ENCODE assay signal across 1 cellular context in genomic region chr6:112879920-112880413, GRCh38.
A peak's percentile ranks its signal among the peaks of the same experiment; 100 is the strongest.
TF ChIP-seq lines count a peak whose summit lies in the region.

No MANE protein-coding gene starts in this region.

TF ChIP-seq in K562, 482 proteins besides CTCF, POLR2A, EP300 and RAD21 (continued from another document):
- TF ChIP-seq MAZ (CRISPR knock-in tag; conservative IDR thresholded peaks at IDR 0.05 in 1 of 2, IDR thresholded peaks at IDR 0.05 in 1 of 2), result peak; percentile 92 to 97
- TF ChIP-seq YY1 (IDR thresholded peaks at IDR 0.05; ENCODE audit: borderline replicate concordance in 1 of 3, control insufficient read depth in 1 of 3, extremely low read depth in 1 of 3, insufficient read depth in 3 of 3, insufficient read length in 1 of 3, insufficient replicate concordance in 2 of 3, low read depth in 1 of 3, low read length in 2 of 3), result peak in 1 of 3 experiments; percentile 42
- TF ChIP-seq ZNF561 (CRISPR knock-in tag; conservative IDR thresholded peaks at IDR 0.05), result no peak
- TF ChIP-seq ZNF445 (CRISPR knock-in tag; IDR thresholded peaks at IDR 0.05; ENCODE audit: low read depth), result no peak
- TF ChIP-seq SIX5 (IDR thresholded peaks at IDR 0.05; ENCODE audit: borderline replicate concordance in 1 of 2, insufficient read depth in 1 of 2, low read depth in 1 of 2, low read length in 2 of 2), result no peak
- TF ChIP-seq ILK (tag; IDR thresholded peaks at IDR 0.05; ENCODE audit: borderline replicate concordance, low read depth), result no peak
- TF ChIP-seq ZNF12 (CRISPR knock-in tag; IDR thresholded peaks at IDR 0.05), result 0 out of 2 replicates have a peak, but pooled peaks have one; percentile 56
- no peak for TF ChIP-seq YBX1 (IDR thresholded peaks at IDR 0.05)
- no peak for TF ChIP-seq TFE3 (CRISPR knock-in tag; IDR thresholded peaks at IDR 0.05)
- peak; percentile 58; the same call in 1 of the 2 replicates for TF ChIP-seq MYC (IDR thresholded peaks at IDR 0.05; ENCODE audit: low read depth, low read length)
- TF ChIP-seq MYC (CRISPR knock-in tag; IDR thresholded peaks at IDR 0.05; ENCODE audit: borderline replicate concordance, low read depth), result no peak
- no peak for TF ChIP-seq C11orf30 (IDR thresholded peaks at IDR 0.05; ENCODE audit: low read depth)
- TF ChIP-seq DIDO1 (tag; IDR thresholded peaks at IDR 0.05; ENCODE audit: low read depth), result no peak
- TF ChIP-seq CREM (IDR thresholded peaks at IDR 0.05; ENCODE audit: low read depth), result peak; percentile 60; the same call in 1 of the 2 replicates
- no peak for TF ChIP-seq ZNF551 (CRISPR knock-in tag; IDR thresholded peaks at IDR 0.05)
- no peak for TF ChIP-seq ZNF224 (CRISPR knock-in tag; IDR thresholded peaks at IDR 0.05)
- TF ChIP-seq GATA2 (CRISPR knock-in tag; IDR thresholded peaks at IDR 0.05), result peak; percentile 61; the same call in 1 of the 2 replicates
- TF ChIP-seq ZNF584 (CRISPR knock-in tag; IDR thresholded peaks at IDR 0.05; ENCODE audit: low read depth), result no peak
- no peak for TF ChIP-seq PREB (CRISPR knock-in tag; IDR thresholded peaks at IDR 0.05)
- TF ChIP-seq TCF15 (CRISPR knock-in tag; IDR thresholded peaks at IDR 0.05), result no peak
- TF ChIP-seq NFYB (IDR thresholded peaks at IDR 0.05; ENCODE audit: extremely low read depth, insufficient read length), result no peak
- TF ChIP-seq RBM15 (IDR thresholded peaks at IDR 0.05; ENCODE audit: insufficient read depth, low read length), result no peak
- TF ChIP-seq KLF10 (CRISPR knock-in tag; IDR thresholded peaks at IDR 0.05), result no peak
- peak; percentile 41; the same call in 1 of the 2 replicates for TF ChIP-seq TRIM28 (IDR thresholded peaks at IDR 0.05)
- TF ChIP-seq THAP7 (CRISPR knock-in tag; IDR thresholded peaks at IDR 0.05), result no peak
- no peak for TF ChIP-seq ZBTB1 (CRISPR knock-in tag; IDR thresholded peaks at IDR 0.05; ENCODE audit: borderline replicate concordance, low read depth)
- no peak for TF ChIP-seq ZNF77 (CRISPR knock-in tag; IDR thresholded peaks at IDR 0.05)
- TF ChIP-seq TGIF2 (CRISPR knock-in tag; IDR thresholded peaks at IDR 0.05), result no peak
- TF ChIP-seq ZNF764 (CRISPR knock-in tag; IDR thresholded peaks at IDR 0.05; ENCODE audit: low read depth), result no peak
- TF ChIP-seq RBM22 (IDR thresholded peaks at IDR 0.05; ENCODE audit: low read depth, low read length, poor library complexity, severe bottlenecking), result no peak
- no peak for TF ChIP-seq POLR3A (IDR thresholded peaks at IDR 0.05; ENCODE audit: borderline replicate concordance, extremely low read depth, insufficient read depth, insufficient read length)
- no peak for TF ChIP-seq FOXP1 (CRISPR knock-in tag; IDR thresholded peaks at IDR 0.05)
- TF ChIP-seq PML (IDR thresholded peaks at IDR 0.05; ENCODE audit: low read length), result no peak
- TF ChIP-seq ELF1 (tag; IDR thresholded peaks at IDR 0.05), result no peak
- 0 out of 2 replicates have a peak, but pooled peaks have one; percentile 16 for TF ChIP-seq SP1 (CRISPR knock-in tag; IDR thresholded peaks at IDR 0.05)
- TF ChIP-seq CCNT2 (IDR thresholded peaks at IDR 0.05; ENCODE audit: borderline replicate concordance, extremely low read depth, insufficient read length, low read depth, low read length), result peak; percentile 70
- no peak for TF ChIP-seq THRAP3 (IDR thresholded peaks at IDR 0.05; ENCODE audit: borderline replicate concordance)
- TF ChIP-seq SRSF3 (IDR thresholded peaks at IDR 0.05; ENCODE audit: insufficient read depth, low read length), result no peak
- TF ChIP-seq ELK1 (CRISPR knock-in tag; IDR thresholded peaks at IDR 0.05), result no peak
- no peak for TF ChIP-seq ETV6 (IDR thresholded peaks at IDR 0.05; ENCODE audit: borderline replicate concordance in 1 of 2, low read depth in 2 of 2, low read length in 1 of 2)
- TF ChIP-seq ETV6 (CRISPR knock-in tag; IDR thresholded peaks at IDR 0.05; ENCODE audit: borderline replicate concordance), result no peak
- no peak; the same call in 1 of the 2 replicates for TF ChIP-seq STAG1 (CRISPR knock-in tag; IDR thresholded peaks at IDR 0.05; ENCODE audit: borderline replicate concordance)
- TF ChIP-seq STAT5B (CRISPR knock-in tag; IDR thresholded peaks at IDR 0.05), result no peak
- TF ChIP-seq RBBP5 (IDR thresholded peaks at IDR 0.05; ENCODE audit: borderline replicate concordance, insufficient read depth, low read length, poor library complexity, severe bottlenecking), result peak; percentile 59
- TF ChIP-seq COPS2 (conservative IDR thresholded peaks at IDR 0.05), result no peak
- no peak for TF ChIP-seq ZNF507 (tag; conservative IDR thresholded peaks at IDR 0.05)
- TF ChIP-seq TSC22D4 (tag; IDR thresholded peaks at IDR 0.05), result no peak
- TF ChIP-seq ARID2 (IDR thresholded peaks at IDR 0.05), result no peak
- TF ChIP-seq CBX3 (IDR thresholded peaks at IDR 0.05; ENCODE audit: borderline replicate concordance in 1 of 2, low read length in 2 of 2), result 0 out of 3 replicates have a peak, but pooled peaks of 1 of the 2 experiments have one; percentile 30
- peak; percentile 45; the same call in 1 of the 2 replicates for TF ChIP-seq KLF13 (tag; IDR thresholded peaks at IDR 0.05; ENCODE audit: borderline replicate concordance, low read depth)
- 0 out of 2 replicates have a peak, but pooled peaks have one; percentile 48 for TF ChIP-seq GABPB1 (CRISPR knock-in tag; IDR thresholded peaks at IDR 0.05)
- TF ChIP-seq POLR2G (IDR thresholded peaks at IDR 0.05; ENCODE audit: low read depth, low read length), result peak; percentile 76
- TF ChIP-seq TFAP4 (CRISPR knock-in tag; IDR thresholded peaks at IDR 0.05; ENCODE audit: borderline replicate concordance), result peak; percentile 89
- TF ChIP-seq ZNF57 (CRISPR knock-in tag; IDR thresholded peaks at IDR 0.05), result no peak
- peak; percentile 50; the same call in 1 of the 2 replicates for TF ChIP-seq E2F1 (CRISPR knock-in tag; IDR thresholded peaks at IDR 0.05)
- no peak for TF ChIP-seq MXI1 (IDR thresholded peaks at IDR 0.05; ENCODE audit: low read depth, low read length)
- TF ChIP-seq LARP7 (IDR thresholded peaks at IDR 0.05), result no peak
- peak; percentile 34 to 58 for TF ChIP-seq NRF1 (conservative IDR thresholded peaks at IDR 0.05 in 1 of 2, IDR thresholded peaks at IDR 0.05 in 1 of 2)
- TF ChIP-seq ZNF316 (IDR thresholded peaks at IDR 0.05), result no peak
- peak; percentile 33; the same call in 1 of the 2 replicates for TF ChIP-seq L3MBTL2 (IDR thresholded peaks at IDR 0.05)
- TF ChIP-seq ZBED1 (IDR thresholded peaks at IDR 0.05), result no peak
- TF ChIP-seq MECOM (CRISPR knock-in tag; IDR thresholded peaks at IDR 0.05), result no peak
